ENCODE assay signal across 13 cellular contexts in genomic region chr10:46020871-46021553, GRCh38. TPM values are rescaled to one million over a fixed set of nuclear protein-coding genes. Genes with fewer than 3 reads are reported as not detected.
A peak's percentile ranks its signal among the peaks of the same experiment; 100 is the strongest.
DNase-seq lines count a peak whose midpoint lies in the region; ATAC-seq and TF ChIP-seq lines count a peak whose summit lies in the region.
"Had no signal": no experiment of that assay in that cellular context is flagged by ENCODE, and none has a peak within 500 bp of the region (broad histone marks: within the 10 kb centered on the region; RNA-seq: fewer than 3 reads in every experiment).

No MANE protein-coding gene starts in this region.

- H3K4me1 Mint-ChIP-seq in activated CD4-positive, alpha-beta T cell treated with anti-CD3 and anti-CD28 coated beads, Interleukin-2, amount 10 ng/mL, durations not matched to agents 24 days and 14 days: peaks cover 51% of the 10 kb centered on the region
- peaks cover 33 to 79% of the 10 kb centered on the region in 2 donors for H3K4me1 Mint-ChIP-seq in stimulated activated naive B cell treated with anti-CD40 and anti-IgM and Interleukin-4, amounts not matched to agents 10 μg/mL and 1 μg/mL and 100 μg/mL, for 72 hours

- H3K4me3 ChIP-seq in fibroblast of pulmonary artery (replicated peaks; ENCODE audit: low read depth, low read length) (no peak overlapping the region), dorsolateral prefrontal cortex (peak overlapping the region in 14 of 59 donors; percentile 0 to 84 (median 74))
- H3K4me3 ChIP-seq: SK-N-MC had no signal

- no peak overlapping the region for H3K27ac Mint-ChIP-seq in activated CD4-positive, alpha-beta T cell treated with anti-CD3 and anti-CD28 coated beads, Interleukin-2, amount 10 ng/mL, durations not matched to agents 24 days and 14 days
- peak overlapping the region; percentile 51 for H3K27ac Mint-ChIP-seq in stimulated activated naive B cell treated with anti-CD40 and anti-IgM and Interleukin-4, amounts not matched to agents 10 μg/mL and 1 μg/mL and 100 μg/mL, for 72 hours

- intact Hi-C loops in activated CD4-positive, alpha-beta T cell treated with anti-CD3 and anti-CD28 coated beads, Interleukin-2, amount 10 ng/mL, durations not matched to agents 24 days and 14 days (cut with micrococcal nuclease): loop anchor here (10.0 kb wide), 2 partner anchors 264 to 426 kb away; partner anchors contain the start of gene ANTXRL
- intact Hi-C loops in dorsolateral prefrontal cortex (cut with DNase I): no loop called here

- H3K27me3 Mint-ChIP-seq in activated CD4-positive, alpha-beta T cell treated with anti-CD3 and anti-CD28 coated beads, Interleukin-2, amount 10 ng/mL, durations not matched to agents 24 days and 14 days: no peaks in the 10 kb centered on the region
- H3K27me3 Mint-ChIP-seq in stimulated activated naive B cell treated with anti-CD40 and anti-IgM and Interleukin-4, amounts not matched to agents 10 μg/mL and 1 μg/mL and 100 μg/mL, for 72 hours: no peaks in the 10 kb centered on the region

- peak overlapping the region in 9 of 59 donors; percentile 0 to 64 (median 17) for H3K27ac ChIP-seq in dorsolateral prefrontal cortex
- H3K27ac ChIP-seq: 22Rv1, SK-N-MC had no signal

- H3K4me3 Mint-ChIP-seq in activated CD4-positive, alpha-beta T cell treated with anti-CD3 and anti-CD28 coated beads, Interleukin-2, amount 10 ng/mL, durations not matched to agents 24 days and 14 days: peak overlapping the region; percentile 26
- no peak overlapping the region for H3K4me3 Mint-ChIP-seq in stimulated activated naive B cell treated with anti-CD40 and anti-IgM and Interleukin-4, amounts not matched to agents 10 μg/mL and 1 μg/mL and 100 μg/mL, for 72 hours

- H3K27me3 ChIP-seq in dorsolateral prefrontal cortex: no peaks in the 10 kb centered on the region

- H3K9me3 Mint-ChIP-seq in activated CD4-positive, alpha-beta T cell treated with anti-CD3 and anti-CD28 coated beads, Interleukin-2, amount 10 ng/mL, durations not matched to agents 24 days and 14 days: no peaks in the 10 kb centered on the region
- no peaks in the 10 kb centered on the region for H3K9me3 Mint-ChIP-seq in stimulated activated naive B cell treated with anti-CD40 and anti-IgM and Interleukin-4, amounts not matched to agents 10 μg/mL and 1 μg/mL and 100 μg/mL, for 72 hours
- H3K9me3 Mint-ChIP-seq: activated T-cell treated with anti-CD3 and anti-CD28 coated beads, Interleukin-2, amount 50 U/mL, for 4 hours had no signal

- no peak for ATAC-seq in stimulated activated naive B cell treated with anti-CD40 and anti-IgM and Interleukin-4, amounts not matched to agents 10 μg/mL and 1 μg/mL and 100 μg/mL, for 72 hours (replicated peaks)
- ATAC-seq: activated T-cell treated with anti-CD3 and anti-CD28 coated beads, Interleukin-2, amount 50 U/mL, for 4 hours had no signal

- no peak for DNase-seq in activated CD4-positive, alpha-beta T cell treated with anti-CD3 and anti-CD28 coated beads, Interleukin-2, amount 10 ng/mL, durations not matched to agents 24 days and 14 days
- no peak for DNase-seq in activated CD4-positive, alpha-beta T cell treated with anti-CD3 and anti-CD28 coated beads, Interleukin-2, amount 50 U/mL, for 48 hours
- DNase-seq in RPMI7951 (ENCODE audit: low read depth) (peak; percentile 61), fibroblast of pulmonary artery (ENCODE audit: low read depth) (peak; percentile 92), SK-N-DZ (ENCODE audit: low spot score) (no peak), HK-2 (ENCODE audit: unreplicated experiment) (no peak), dorsolateral prefrontal cortex (no peak)
- no peak for DNase-seq in stimulated activated naive B cell treated with anti-CD40 and anti-IgM and Interleukin-4, amounts not matched to agents 10 μg/mL and 1 μg/mL and 100 μg/mL, for 72 hours
- DNase-seq: activated T-cell treated with anti-CD3 and anti-CD28 coated beads, Interleukin-2, amount 50 U/mL, for 4 hours; substantia nigra had no signal

- H3K36me3 Mint-ChIP-seq in activated CD4-positive, alpha-beta T cell treated with anti-CD3 and anti-CD28 coated beads, Interleukin-2, amount 10 ng/mL, durations not matched to agents 24 days and 14 days (ENCODE audit: low read depth): peaks cover 13% of the 10 kb centered on the region
- peaks cover 0 to 3% of the 10 kb centered on the region in 2 donors for H3K36me3 Mint-ChIP-seq in stimulated activated naive B cell treated with anti-CD40 and anti-IgM and Interleukin-4, amounts not matched to agents 10 μg/mL and 1 μg/mL and 100 μg/mL, for 72 hours

- no peak for TF ChIP-seq CTCF in fibroblast of pulmonary artery (IDR thresholded peaks at IDR 0.05; ENCODE audit: low read length, missing control alignments)
- TF ChIP-seq CTCF in dorsolateral prefrontal cortex (IDR thresholded peaks at IDR 0.05 in 54 of 56, conservative IDR thresholded peaks at IDR 0.05 in 2 of 56; ENCODE audit: low read depth in 1 of 56, partially characterized antibody in 56 of 56): no peak

RNA-seq across cellular contexts. Expression of gene NCOA4, which starts 9.4 kb away (rescaled TPM):
- 95.2 and 98.2 TPM in 2 replicates for total RNA-seq in activated CD4-positive, alpha-beta T cell treated with anti-CD3 and anti-CD28 coated beads, Interleukin-2, amount 10 ng/mL, durations not matched to agents 24 days and 14 days
- 111 and 144 TPM in 2 replicates for total RNA-seq in RPMI7951 (2014; rRNA removed; shearing (Covaris generic))
- 58.7 and 70.0 TPM in 2 replicates for polyA plus RNA-seq in SK-N-DZ (2014; cell fraction: cytosol; rRNA removed)
- polyA plus RNA-seq in SK-N-DZ (2014; cell fraction: nucleus; rRNA removed): 28.8 and 29.9 TPM in 2 replicates
- total RNA-seq in dorsolateral prefrontal cortex: 100 to 1,000 TPM in 37 of 120 experiments, 10 to 100 TPM in 83; 49.5 to 112 (median 96.7) TPM

RNA-seq across cellular contexts. Expression of gene MSMB, which starts 25.1 kb away (rescaled TPM):
- total RNA-seq in activated CD4-positive, alpha-beta T cell treated with anti-CD3 and anti-CD28 coated beads, Interleukin-2, amount 10 ng/mL, durations not matched to agents 24 days and 14 days: not detected in 2 replicates
- not detected in 2 replicates for total RNA-seq in RPMI7951 (2014; rRNA removed; shearing (Covaris generic))
- not detected in 2 replicates for polyA plus RNA-seq in SK-N-DZ (2014; cell fraction: cytosol; rRNA removed)
- polyA plus RNA-seq in SK-N-DZ (2014; cell fraction: nucleus; rRNA removed): not detected in 2 replicates
- not detected for total RNA-seq in dorsolateral prefrontal cortex
- total RNA-seq: activated T-cell treated with anti-CD3 and anti-CD28 coated beads, Interleukin-2, amount 50 U/mL, for 4 hours; pulmonary artery endothelial cell had no signal

RNA-seq across cellular contexts. Expression of gene TIMM23, which starts 48.7 kb away (rescaled TPM):
- 105 and 110 TPM in 2 replicates for total RNA-seq in activated CD4-positive, alpha-beta T cell treated with anti-CD3 and anti-CD28 coated beads, Interleukin-2, amount 10 ng/mL, durations not matched to agents 24 days and 14 days
- total RNA-seq in RPMI7951 (2014; rRNA removed; shearing (Covaris generic)): 86.4 and 93.2 TPM in 2 replicates
- polyA plus RNA-seq in SK-N-DZ (2014; cell fraction: cytosol; rRNA removed): 118 and 145 TPM in 2 replicates
- polyA plus RNA-seq in SK-N-DZ (2014; cell fraction: nucleus; rRNA removed): 58.1 and 79.4 TPM in 2 replicates
- total RNA-seq in dorsolateral prefrontal cortex: 10 to 100 TPM; 25.8 to 66.8 (median 50.0) TPM

Comparison
In these comparisons a context has a peak if more than half of its experiments do, and no peak if none do; other contexts are left out.
1. DNase-seq: peak in RPMI7951 (single experiment) and fibroblast of pulmonary artery (single experiment); none in activated CD4-positive, alpha-beta T cell treated with anti-CD3 and anti-CD28 coated beads, Interleukin-2, amount 10 ng/mL, durations not matched to agents 24 days and 14 days (single experiment), activated CD4-positive, alpha-beta T cell treated with anti-CD3 and anti-CD28 coated beads, Interleukin-2, amount 50 U/mL, for 48 hours (0 of 2), stimulated activated naive B cell treated with anti-CD40 and anti-IgM and Interleukin-4, amounts not matched to agents 10 μg/mL and 1 μg/mL and 100 μg/mL, for 72 hours (single experiment), SK-N-DZ (single experiment), HK-2 (single experiment) and dorsolateral prefrontal cortex (0 of 10).